Comparison of ENCODE assay signal across 26 cellular contexts in genomic region chr12:40646891-40647290, GRCh38. TPM values are rescaled to one million over a fixed set of nuclear protein-coding genes. Genes with fewer than 3 reads are reported as not detected.
A peak's percentile ranks its signal among the peaks of the same experiment; 100 is the strongest.
DNase-seq lines count a peak whose midpoint lies in the region; ATAC-seq lines count a peak whose summit lies in the region.
"Had no signal": no experiment of that assay in that cellular context is flagged by ENCODE, and none has a peak within 500 bp of the region (broad histone marks: within the 10 kb centered on the region; RNA-seq: fewer than 3 reads in every experiment).

No MANE protein-coding gene starts in this region.

- intact Hi-C loops in left colon (cut with DNase I, micrococcal nuclease): no loop called here

- ATAC-seq in left colon (no peak), HG03097 (IDR thresholded peaks at IDR 0.05; ENCODE audit: low FRiP score, unreplicated experiment) (no peak)
- ATAC-seq: SK-N-SH treated with all-trans-retinoic acid at 6 μM for 48 hours had no signal

- peak; percentile 1 for DNase-seq in DMS 273 (lab: John Stamatoyannopoulos, UW; ENCODE audit: unreplicated experiment)
- no peak for DNase-seq in DMS 273 treated with DMSO at 0.1 percent for 48 hours (lab: John Stamatoyannopoulos, UW)
- DNase-seq in NCI-H82 (lab: John Stamatoyannopoulos, UW): peak; percentile 94
- peak; percentile 63 for DNase-seq in cerebellum (ENCODE audit: low spot score)
- DNase-seq in retina: peak; percentile 28
- no peak for DNase-seq in left colon
- no peak for DNase-seq in SW480 (ENCODE audit: low spot score)
- DNase-seq: Caco-2; CD4-positive, alpha-beta memory T cell; DMS53; GF-D8; H9; HFFc6; KBM-7; MM.1S; NCI-H1092; NCI-H1436 treated with DMSO at 0.1 percent for 48 hours; NCI-H1930; NCI-H226; NCI-H526; PC-9; RPMI8226; SHP77; T-helper 1 cell had no signal

RNA-seq across cellular contexts. Expression of gene CNTN1, which starts 45.3 kb away (rescaled TPM):
- total RNA-seq in cerebellum (350 TPM), left colon (1 to 10 TPM in 1 of 2 donors, under 1 TPM in 1; 0.61 to 3.1 TPM)
- total RNA-seq: Caco-2; CD4-positive, alpha-beta memory T cell; HFFc6 had no signal

Comparison
In these comparisons a context has a peak if more than half of its experiments do, and no peak if none do; other contexts are left out.
1. DNase-seq: peak in DMS 273 (single experiment), NCI-H82 (single experiment), cerebellum (single experiment) and retina (single experiment); none in DMS 273 treated with DMSO at 0.1 percent for 48 hours (single experiment), left colon (0 of 2) and SW480 (single experiment).
2. RNA of gene CNTN1, which starts 45.3 kb away (total RNA-seq): 350 TPM in cerebellum (single experiment); 0.61 to 3.1 TPM in left colon; every median in the first group is over 10 times any median in the second.